In genomic region chr4:104424368-104424921, GRCh38 we compare ENCODE assay signal across 14 cellular contexts.
A peak's percentile ranks its signal among the peaks of the same experiment; 100 is the strongest.
DNase-seq lines count a peak whose midpoint lies in the region; ATAC-seq, FAIRE-seq and TF ChIP-seq lines count a peak whose summit lies in the region.
"Had no signal": no experiment of that assay in that cellular context is flagged by ENCODE, and none has a peak within 500 bp of the region (broad histone marks: within the 10 kb centered on the region; RNA-seq: fewer than 3 reads in every experiment).

No MANE protein-coding gene starts in this region.

- CTCF ChIA-PET in HepG2 (lab: Yijun Ruan, JAX; ENCODE audit: low intra/inter-chr PET ratio, low total read pairs) = no interaction called here
- CTCF ChIA-PET in CD4-positive, alpha-beta T cell (lab: Charles Lee) = no interaction called here

- H3K36me3 ChIP-seq in liver (ENCODE audit: control insufficient read depth in 4 of 4, insufficient read depth in 3 of 4, low read depth in 1 of 4, low read length in 3 of 4) = no peaks in the 10 kb centered on the region
- no peaks in the 10 kb centered on the region for H3K36me3 ChIP-seq in HepG2 (replicated peaks in 1 of 2; ENCODE audit: control insufficient read depth in 1 of 2, insufficient read depth in 2 of 2, low read length in 2 of 2)
- H3K36me3 ChIP-seq in neuronal stem cell (replicated peaks in 1 of 2; ENCODE audit: control insufficient read depth in 2 of 2, insufficient read depth in 2 of 2, low read length in 2 of 2) = no peaks in the 10 kb centered on the region
- no peaks in the 10 kb centered on the region for H3K36me3 ChIP-seq in aorta (ENCODE audit: control insufficient read depth in 1 of 2, insufficient read depth in 2 of 2, low read length in 1 of 2)

- H2BK15ac ChIP-seq in neuronal stem cell (ENCODE audit: low read length) = no peak overlapping the region

- BruUV-seq in HepG2 (replicated peaks; lab: Mats Ljungman, UMichigan) = no TSS peak

- H3K4me1 Mint-ChIP-seq in CD4-positive, alpha-beta T cell (ENCODE audit: low read depth) = no peaks in the 10 kb centered on the region
- H3K4me1 Mint-ChIP-seq: activated B cell treated with CpG ODN at 0.5 μM for 24 hours, B cell had no signal

- DNase-seq in HepG2 (ENCODE audit: low spot score) (no peak), fibroblast of villous mesenchyme (ENCODE audit: low read depth) (no peak), neuronal stem cell (ENCODE audit: low spot score) (no peak), aorta (no peak), DMS114 treated with DMSO at 0.1 percent for 48 hours (lab: John Stamatoyannopoulos, UW; ENCODE audit: unreplicated experiment) (no peak), AG20443 (ENCODE audit: low spot score) (no peak)
- no peak for DNase-seq in CD4-positive, alpha-beta T cell
- DNase-seq: activated B cell treated with CpG ODN at 0.5 μM for 24 hours, activated gamma-delta T cell, dermis blood vessel endothelial cell, MV-4-11 had no signal

- H3K9ac ChIP-seq in liver (ENCODE audit: low read depth in 1 of 2, low read length in 2 of 2) (peak overlapping the region in 1 of 2 donors; percentile 54), HepG2 (ENCODE audit: insufficient read depth, low read depth, low read length) (no peak overlapping the region), neuronal stem cell (ENCODE audit: low read depth, low read length, poor library complexity) (no peak overlapping the region)

- H3K4me3 ChIP-seq in liver (ENCODE audit: low read depth in 1 of 3, low read length in 3 of 3) (peak overlapping the region; percentile 60 to 71 (median 63)), HepG2 (replicated peaks in 1 of 3; ENCODE audit: insufficient read depth in 1 of 3, low read depth in 2 of 3, low read length in 3 of 3) (no peak overlapping the region), fibroblast of villous mesenchyme (ENCODE audit: low read depth, low read length) (peak overlapping the region; percentile 33), neuronal stem cell (ENCODE audit: low read length in 2 of 2) (peak overlapping the region in 1 of 2 donors; percentile 33), aorta (ENCODE audit: low read length in 2 of 2) (peak overlapping the region; percentile 25 to 64)

- TF ChIP-seq EP300 in HepG2 (IDR thresholded peaks at IDR 0.05; ENCODE audit: low read depth in 2 of 2, low read length in 2 of 2) = no peak
- no peak for TF ChIP-seq EP300 in HepG2 (CRISPR knock-in tag; IDR thresholded peaks at IDR 0.05; ENCODE audit: borderline replicate concordance)

- H2BK120ac ChIP-seq in neuronal stem cell (ENCODE audit: low read depth, low read length) = no peak overlapping the region

- 21% methylated on average over 8 of the region's 8 CpGs for WGBS in liver
- WGBS in HepG2 (ENCODE audit: low lambda C conversion rate) = 5% methylated on average over 8 of the region's 8 CpGs
- WGBS in neuronal stem cell (ENCODE audit: extremely low coverage in 2 of 2, insufficient read length in 2 of 2, insufficient replicate concordance in 1 of 2), 2 donors = no CpG with 5 or more reads among the region's 8 CpGs
- WGBS in aorta, 2 donors = 22 to 23% methylated on average over 8 of the region's 8 CpGs

- H3K27me3 ChIP-seq in liver (ENCODE audit: control insufficient read depth in 4 of 4, insufficient read depth in 4 of 4, low read length in 3 of 4) (no peaks in the 10 kb centered on the region), HepG2 (ENCODE audit: control insufficient read depth in 1 of 2, insufficient read depth in 2 of 2, low read length in 2 of 2) (no peaks in the 10 kb centered on the region), neuronal stem cell (ENCODE audit: control insufficient read depth in 3 of 3, insufficient read depth in 3 of 3, low read depth in 1 of 3, low read length in 3 of 3) (no peaks in the 10 kb centered on the region), aorta (ENCODE audit: control insufficient read depth in 1 of 2, insufficient read depth in 2 of 2, low read length in 1 of 2) (no peaks in the 10 kb centered on the region)
- H3K27me3 ChIP-seq in CD4-positive, alpha-beta T cell (ENCODE audit: control insufficient read depth, insufficient read depth, low read length) = no peaks in the 10 kb centered on the region

- H2AK5ac ChIP-seq in neuronal stem cell (ENCODE audit: low read depth, low read length) = no peak overlapping the region

- H3K27ac ChIP-seq in liver (ENCODE audit: low read depth in 1 of 2, low read length in 2 of 2) (no peak overlapping the region), HepG2 (ENCODE audit: extremely low read length, insufficient read depth, low read length) (no peak overlapping the region), neuronal stem cell (replicated peaks; ENCODE audit: low read length) (peak overlapping the region; percentile 70), aorta (ENCODE audit: low read depth in 1 of 2, low read length in 2 of 2) (no peak overlapping the region)
- H3K27ac ChIP-seq in CD4-positive, alpha-beta T cell (ENCODE audit: low read depth, low read length) = no peak overlapping the region
- H3K27ac ChIP-seq: HL-60 had no signal

- H4K20me1 ChIP-seq in HepG2 (ENCODE audit: insufficient read depth, low read length) = no peaks in the 10 kb centered on the region

- no peak overlapping the region for H3K4me2 ChIP-seq in HepG2 (ENCODE audit: low read depth, low read length)
- no peak overlapping the region for H3K4me2 ChIP-seq in neuronal stem cell (ENCODE audit: insufficient read depth, low read length, poor library complexity, severe bottlenecking)

- H3K27me3 Mint-ChIP-seq in CD4-positive, alpha-beta T cell = no peaks in the 10 kb centered on the region
- H3K27me3 Mint-ChIP-seq: activated B cell treated with CpG ODN at 0.5 μM for 24 hours, B cell had no signal

- H2AFZ ChIP-seq in HepG2 (ENCODE audit: low read length) = no peak overlapping the region
- peak overlapping the region; percentile 30 for H2AFZ ChIP-seq in neuronal stem cell (ENCODE audit: low read length)

- intact Hi-C loops in HepG2 (cut with micrococcal nuclease; ENCODE audit: unreplicated experiment) = no loop called here
- intact Hi-C loops in aorta (cut with DNase I) = no loop called here
- intact Hi-C loops in CD4-positive, alpha-beta T cell (cut with DNase I, micrococcal nuclease) = no loop called here

- no peaks in the 10 kb centered on the region for H3K9me3 ChIP-seq in liver (ENCODE audit: control insufficient read depth in 4 of 4, low read length in 3 of 4)
- H3K9me3 ChIP-seq in HepG2 (ENCODE audit: low read length) = no peaks in the 10 kb centered on the region
- H3K9me3 ChIP-seq in neuronal stem cell (replicated peaks in 1 of 2; ENCODE audit: control insufficient read depth in 2 of 2, insufficient read depth in 1 of 2, low read depth in 1 of 2, low read length in 2 of 2) = peaks cover 2 to 9% of the 10 kb centered on the region in 2 donors
- no peaks in the 10 kb centered on the region for H3K9me3 ChIP-seq in aorta (ENCODE audit: control insufficient read depth, low read length)
- no peaks in the 10 kb centered on the region for H3K9me3 ChIP-seq in CD4-positive, alpha-beta T cell (ENCODE audit: control insufficient read depth, low read length)

- H2BK12ac ChIP-seq in neuronal stem cell (ENCODE audit: low read length) = no peak overlapping the region

- H3K4me3 Mint-ChIP-seq in CD4-positive, alpha-beta T cell = no peak overlapping the region
- H3K4me3 Mint-ChIP-seq: activated B cell treated with CpG ODN at 0.5 μM for 24 hours, B cell had no signal

- no peaks in the 10 kb centered on the region for H3K79me2 ChIP-seq in HepG2 (ENCODE audit: insufficient read depth, low read length)

- FAIRE-seq in HepG2 (lab: Jason Lieb, UNC) = no peak

- H3K79me1 ChIP-seq in neuronal stem cell (ENCODE audit: low read depth, low read length) = no peaks in the 10 kb centered on the region

- no peak for TF ChIP-seq POLR2A in HepG2 (IDR thresholded peaks at IDR 0.05; ENCODE audit: insufficient read depth in 1 of 2, low read depth in 2 of 2, low read length in 2 of 2)

- no peak overlapping the region for H3K23ac ChIP-seq in neuronal stem cell (ENCODE audit: low read depth, low read length, poor library complexity)

- no peak overlapping the region for H3K27ac Mint-ChIP-seq in CD4-positive, alpha-beta T cell
- H3K27ac Mint-ChIP-seq: activated B cell treated with CpG ODN at 0.5 μM for 24 hours, B cell had no signal

- no peak overlapping the region for H3K4ac ChIP-seq in neuronal stem cell (ENCODE audit: low read length)

- peaks cover 0 to 8% (median 2%) of the 10 kb centered on the region in 4 donors for H3K4me1 ChIP-seq in liver (ENCODE audit: control insufficient read depth in 4 of 4, insufficient read depth in 4 of 4, low read length in 3 of 4)
- H3K4me1 ChIP-seq in HepG2 (ENCODE audit: insufficient read depth, low read length) = no peaks in the 10 kb centered on the region
- H3K4me1 ChIP-seq in neuronal stem cell (ENCODE audit: control insufficient read depth in 2 of 2, insufficient read depth in 1 of 2, low read depth in 1 of 2, low read length in 2 of 2) = peaks cover 13 to 51% of the 10 kb centered on the region in 2 donors
- no peaks in the 10 kb centered on the region for H3K4me1 ChIP-seq in aorta (ENCODE audit: control insufficient read depth in 1 of 2, insufficient read depth in 2 of 2, low read length in 2 of 2)

- no peak for ATAC-seq in HepG2
- ATAC-seq in aorta (ENCODE audit: low FRiP score) = no peak
- no peak for ATAC-seq in CD4-positive, alpha-beta T cell (ENCODE audit: poor library complexity)

- TF ChIP-seq CTCF in liver (IDR thresholded peaks at IDR 0.05; ENCODE audit: low read depth, low read length, missing input control) = no peak
- no peak for TF ChIP-seq CTCF in HepG2 (CRISPR knock-in tag; IDR thresholded peaks at IDR 0.05)
- no peak for TF ChIP-seq CTCF in fibroblast of villous mesenchyme (IDR thresholded peaks at IDR 0.05; ENCODE audit: insufficient read depth, low read depth, low read length)
- no peak for TF ChIP-seq CTCF in CD4-positive, alpha-beta T cell (IDR thresholded peaks at IDR 0.05)

- H4K91ac ChIP-seq in neuronal stem cell (ENCODE audit: low read depth, low read length, poor library complexity) = no peak overlapping the region

- no peak overlapping the region for H3K14ac ChIP-seq in neuronal stem cell (ENCODE audit: low read length)

- H3K18ac ChIP-seq in neuronal stem cell (ENCODE audit: low read length) = no peak overlapping the region

- in situ Hi-C loops in HepG2 (cut with HindIII; ENCODE audit: extremely low pct_ligation_motif_present, low pct_unique_long_range_greater_than_20kb) = no loop called here

- H3K9me3 Mint-ChIP-seq in CD4-positive, alpha-beta T cell = peaks cover 4% of the 10 kb centered on the region
- H3K9me3 Mint-ChIP-seq: activated B cell treated with CpG ODN at 0.5 μM for 24 hours had no signal

- no peak for TF ChIP-seq RAD21 in liver (IDR thresholded peaks at IDR 0.05)
- TF ChIP-seq RAD21 in HepG2 (CRISPR knock-in tag; IDR thresholded peaks at IDR 0.05) = no peak

- no peaks in the 10 kb centered on the region for H3K36me3 Mint-ChIP-seq in CD4-positive, alpha-beta T cell (ENCODE audit: low read depth)

- POLR2A ChIA-PET in HepG2 (lab: Yijun Ruan, JAX) = no interaction called here
- POLR2A ChIA-PET in CD4-positive, alpha-beta T cell (lab: Charles Lee) = no interaction called here

- no peak overlapping the region for H4K8ac ChIP-seq in neuronal stem cell (ENCODE audit: low read depth, low read length)

- no peak overlapping the region for H2BK5ac ChIP-seq in neuronal stem cell (ENCODE audit: low read length)

TF ChIP-seq in liver, 16 proteins besides CTCF, POLR2A, EP300 and RAD21 (continues in another document):
- TF ChIP-seq YY1 (IDR thresholded peaks at IDR 0.05) = no peak

TF ChIP-seq in HepG2, 621 proteins besides CTCF, POLR2A, EP300 and RAD21 (continues in another document):
- TF ChIP-seq RBAK (CRISPR knock-in tag; IDR thresholded peaks at IDR 0.05) = no peak

Comparison
In these comparisons a context has a peak if more than half of its experiments do, and no peak if none do; other contexts are left out.
1. H3K4me3 ChIP-seq: peak in liver (3 of 3), fibroblast of villous mesenchyme (single experiment) and aorta (2 of 2); none in HepG2 (0 of 3).